11 cellular contexts compared by ENCODE assay signal in the genomic region with DNA sequence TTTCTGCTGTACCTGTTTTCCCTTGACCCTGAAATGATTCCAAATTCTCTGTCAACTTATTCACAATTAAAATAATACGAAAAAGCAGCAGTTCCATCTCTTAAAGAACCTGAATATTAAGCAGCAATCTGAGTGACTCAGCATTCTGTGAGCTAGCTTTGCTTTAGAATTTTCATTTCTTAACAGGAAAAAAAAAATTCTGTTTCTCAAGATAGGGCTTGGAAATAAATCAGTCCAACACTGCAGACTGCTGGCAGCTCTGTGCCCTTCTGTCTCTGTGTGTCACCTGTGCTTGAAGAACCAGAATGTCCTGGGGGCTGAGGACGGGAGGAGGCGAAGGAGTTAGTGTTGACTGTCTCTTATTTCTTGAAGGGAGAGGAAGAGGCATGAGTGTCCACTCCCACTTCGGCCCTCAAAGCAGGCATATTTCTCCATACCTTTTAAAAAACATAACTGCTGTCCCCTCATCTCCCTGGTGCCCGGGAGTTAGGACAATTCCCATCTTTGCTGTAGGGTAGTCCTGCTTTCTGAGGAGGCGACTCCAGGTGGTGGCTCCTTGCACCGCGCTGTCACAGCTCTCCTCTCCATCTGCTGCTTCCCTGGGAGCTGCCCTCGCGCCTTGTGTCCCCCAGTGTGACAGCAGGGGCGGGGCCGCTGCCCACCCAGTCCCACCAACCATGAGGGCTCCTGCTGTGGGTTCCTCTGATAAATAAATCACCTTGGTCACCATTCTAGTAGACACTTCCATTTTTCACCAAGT.
DNase-seq lines count a peak whose midpoint lies in the region; ATAC-seq, FAIRE-seq and TF ChIP-seq lines count a peak whose summit lies in the region.
"Had no signal": no experiment of that assay in that cellular context is flagged by ENCODE, and none has a peak within 500 bp of the region (broad histone marks: within the 10 kb centered on the region; RNA-seq: fewer than 3 reads in every experiment).

No MANE protein-coding gene starts in this region.

- peaks cover 8% of the 10 kb centered on the region for H3K27me3 Mint-ChIP-seq in T-helper 2 cell treated with Interferon-gamma antibody and Interleukin-4, amounts not matched to agents 5 μg/mL and 100 μg/mL, for 36 hours (ENCODE audit: low read depth)
- peaks cover 16% of the 10 kb centered on the region for H3K27me3 Mint-ChIP-seq in activated CD4-positive, alpha-beta memory T cell treated with anti-CD3 and anti-CD28 coated beads, Interleukin-2, amount 10 ng/mL, durations not matched to agents 7 days and 5 days

- no peaks in the 10 kb centered on the region for H3K9me3 Mint-ChIP-seq in T-helper 2 cell treated with Interferon-gamma antibody and Interleukin-4, amounts not matched to agents 5 μg/mL and 100 μg/mL, for 36 hours
- no peaks in the 10 kb centered on the region for H3K9me3 Mint-ChIP-seq in activated CD4-positive, alpha-beta memory T cell treated with anti-CD3 and anti-CD28 coated beads, Interleukin-2, amount 10 ng/mL, durations not matched to agents 7 days and 5 days
- H3K9me3 Mint-ChIP-seq: activated CD4-positive, alpha-beta T cell treated with anti-CD3 and anti-CD28 coated beads, Interleukin-2, amount 10 ng/mL, durations not matched to agents 24 days and 14 days had no signal

- no peaks in the 10 kb centered on the region for H3K4me1 Mint-ChIP-seq in T-helper 2 cell treated with Interferon-gamma antibody and Interleukin-4, amounts not matched to agents 5 μg/mL and 100 μg/mL, for 36 hours (ENCODE audit: low read depth)
- no peaks in the 10 kb centered on the region for H3K4me1 Mint-ChIP-seq in activated CD4-positive, alpha-beta memory T cell treated with anti-CD3 and anti-CD28 coated beads, Interleukin-2, amount 10 ng/mL, durations not matched to agents 7 days and 5 days
- H3K4me1 Mint-ChIP-seq: activated CD4-positive, alpha-beta T cell treated with anti-CD3 and anti-CD28 coated beads, Interleukin-2, amount 10 ng/mL, durations not matched to agents 24 days and 14 days had no signal

- no peaks in the 10 kb centered on the region for H3K9me3 ChIP-seq in pancreas
- no peaks in the 10 kb centered on the region for H3K9me3 ChIP-seq in MG63

- H3K36me3 ChIP-seq in pancreas: no peaks in the 10 kb centered on the region
- no peaks in the 10 kb centered on the region for H3K36me3 ChIP-seq in MG63

- H3K36me3 Mint-ChIP-seq in T-helper 2 cell treated with Interferon-gamma antibody and Interleukin-4, amounts not matched to agents 5 μg/mL and 100 μg/mL, for 36 hours (ENCODE audit: low read depth): no peaks in the 10 kb centered on the region
- H3K36me3 Mint-ChIP-seq in activated CD4-positive, alpha-beta memory T cell treated with anti-CD3 and anti-CD28 coated beads, Interleukin-2, amount 10 ng/mL, durations not matched to agents 7 days and 5 days (ENCODE audit: low read depth): no peaks in the 10 kb centered on the region

- TF ChIP-seq CTCF in epithelial cell of proximal tubule (conservative IDR thresholded peaks at IDR 0.05; ENCODE audit: low read depth, low read length) (peak; percentile 46), pancreas (IDR thresholded peaks at IDR 0.05) (no peak)

- DNase-seq in EH (ENCODE audit: low read depth): peak; percentile 11
- DNase-seq in OCI-M1 (lab: John Stamatoyannopoulos, UW): peak; percentile 19
- DNase-seq in epithelial cell of proximal tubule (ENCODE audit: low read depth): no peak
- DNase-seq in pancreas: no peak
- DNase-seq in MG63: no peak
- no peak for DNase-seq in T-helper 2 cell treated with Interferon-gamma antibody and Interleukin-4, amounts not matched to agents 5 μg/mL and 100 μg/mL, for 36 hours (ENCODE audit: low spot score)
- DNase-seq in activated CD4-positive, alpha-beta memory T cell treated with anti-CD3 and anti-CD28 coated beads, Interleukin-2, amount 10 ng/mL, durations not matched to agents 7 days and 5 days: no peak
- DNase-seq in 8988T: no peak
- DNase-seq: activated CD4-positive, alpha-beta T cell treated with anti-CD3 and anti-CD28 coated beads, Interleukin-2, amount 10 ng/mL, durations not matched to agents 24 days and 14 days; NCI-H1436 had no signal

- no peaks in the 10 kb centered on the region for H3K4me1 ChIP-seq in pancreas

- POLR2A ChIA-PET in activated CD4-positive, alpha-beta memory T cell treated with anti-CD3 and anti-CD28 coated beads, Interleukin-2, amount 10 ng/mL, durations not matched to agents 7 days and 5 days (lab: Charles Lee): no interaction called here

- H3K4me3 Mint-ChIP-seq in T-helper 2 cell treated with Interferon-gamma antibody and Interleukin-4, amounts not matched to agents 5 μg/mL and 100 μg/mL, for 36 hours: no peak overlapping the region
- H3K4me3 Mint-ChIP-seq in activated CD4-positive, alpha-beta memory T cell treated with anti-CD3 and anti-CD28 coated beads, Interleukin-2, amount 10 ng/mL, durations not matched to agents 7 days and 5 days: no peak overlapping the region
- H3K4me3 Mint-ChIP-seq: activated CD4-positive, alpha-beta T cell treated with anti-CD3 and anti-CD28 coated beads, Interleukin-2, amount 10 ng/mL, durations not matched to agents 24 days and 14 days had no signal

- intact Hi-C loops in pancreas (cut with DNase I): no loop called here

- CTCF ChIA-PET in activated CD4-positive, alpha-beta memory T cell treated with anti-CD3 and anti-CD28 coated beads, Interleukin-2, amount 10 ng/mL, durations not matched to agents 7 days and 5 days (lab: Charles Lee): interaction anchor here (0.7 kb wide), 1 partner anchor 195 kb away, joined by 3 read pairs; no protein-coding TSS in a partner anchor

- peak in 3 of 4 donors; percentile 37 to 78 (median 63) for ATAC-seq in pancreas

- 83 to 84% methylated on average over 12 of the region's 12 CpGs for WGBS in pancreas, 2 donors

- FAIRE-seq in pancreas (lab: Jason Lieb, UNC): no peak

- no peaks in the 10 kb centered on the region for H3K27me3 ChIP-seq in pancreas
- no peaks in the 10 kb centered on the region for H3K27me3 ChIP-seq in MG63

- H3K4me3 ChIP-seq in epithelial cell of proximal tubule (ENCODE audit: low read depth, low read length) (no peak overlapping the region), pancreas (no peak overlapping the region), MG63 (no peak overlapping the region)

- no peak overlapping the region for H3K27ac ChIP-seq in pancreas
- H3K27ac ChIP-seq: epithelial cell of prostate had no signal

- H3K27ac Mint-ChIP-seq in T-helper 2 cell treated with Interferon-gamma antibody and Interleukin-4, amounts not matched to agents 5 μg/mL and 100 μg/mL, for 36 hours: no peak overlapping the region
- H3K27ac Mint-ChIP-seq in activated CD4-positive, alpha-beta memory T cell treated with anti-CD3 and anti-CD28 coated beads, Interleukin-2, amount 10 ng/mL, durations not matched to agents 7 days and 5 days: no peak overlapping the region
- H3K27ac Mint-ChIP-seq: activated CD4-positive, alpha-beta T cell treated with anti-CD3 and anti-CD28 coated beads, Interleukin-2, amount 10 ng/mL, durations not matched to agents 24 days and 14 days had no signal

Comparison
In these comparisons a context has a peak if more than half of its experiments do, and no peak if none do; other contexts are left out.
1. DNase-seq: peak in EH (single experiment) and OCI-M1 (single experiment); none in epithelial cell of proximal tubule (single experiment), pancreas (0 of 6), MG63 (single experiment), T-helper 2 cell treated with Interferon-gamma antibody and Interleukin-4, amounts not matched to agents 5 μg/mL and 100 μg/mL, for 36 hours (single experiment), activated CD4-positive, alpha-beta memory T cell treated with anti-CD3 and anti-CD28 coated beads, Interleukin-2, amount 10 ng/mL, durations not matched to agents 7 days and 5 days (single experiment) and 8988T (single experiment).